In genomic region chr9:93059097-93059959, GRCh38 we compare ENCODE assay signal across 9 cellular contexts. TPM values are rescaled to one million over a fixed set of nuclear protein-coding genes. Genes with fewer than 3 reads are reported as not detected.
DNase-seq lines count a peak whose midpoint lies in the region; ATAC-seq, FAIRE-seq and TF ChIP-seq lines count a peak whose summit lies in the region.
"Had no signal": no experiment of that assay in that cellular context is flagged by ENCODE, and none has a peak within 500 bp of the region (broad histone marks: within the 10 kb centered on the region; RNA-seq: fewer than 3 reads in every experiment).

No MANE protein-coding gene starts in this region.

- POLR2A ChIA-PET in Caco-2 (lab: Charles Lee), result interaction anchor here (1.5 kb wide), 1 partner anchor 36 kb away, joined by 9 read pairs; no protein-coding TSS in a partner anchor

- FAIRE-seq in small intestine (lab: Jason Lieb, UNC), result no peak
- FAIRE-seq: endometrium had no signal

- H3K27ac Mint-ChIP-seq in Caco-2 (ENCODE audit: unreplicated experiment), result no peak overlapping the region
- H3K27ac Mint-ChIP-seq in activated CD4-positive, alpha-beta T cell treated with anti-CD3 and anti-CD28 coated beads, Interleukin-2, amount 10 ng/mL, durations not matched to agents 24 days and 14 days, result peak overlapping the region; percentile 96
- no peak overlapping the region for H3K27ac Mint-ChIP-seq in progenitor cell of endocrine pancreas

- no peaks in the 10 kb centered on the region for H3K9me3 ChIP-seq in Caco-2
- no peaks in the 10 kb centered on the region for H3K9me3 ChIP-seq in heart left ventricle
- H3K9me3 ChIP-seq in small intestine (ENCODE audit: control insufficient read depth, low read depth), result no peaks in the 10 kb centered on the region

- DNase-seq in Caco-2, result no peak
- peak; percentile 81 for DNase-seq in activated CD4-positive, alpha-beta T cell treated with anti-CD3 and anti-CD28 coated beads, Interleukin-2, amount 10 ng/mL, durations not matched to agents 24 days and 14 days
- DNase-seq in heart left ventricle, result no peak
- DNase-seq in small intestine, result no peak
- no peak for DNase-seq in retina
- DNase-seq in progenitor cell of endocrine pancreas (ENCODE audit: low spot score, unreplicated experiment), result no peak
- DNase-seq in NCI-H2171 (lab: John Stamatoyannopoulos, UW), result no peak

- WGBS in heart left ventricle, 4 donors, result 38 to 59% (median 45%) methylated on average over 26 to 46 of the region's 46 CpGs
- 24 to 31% (median 26%) methylated on average over 34 to 46 of the region's 46 CpGs for WGBS in small intestine, 3 donors

- H3K4me1 ChIP-seq in Caco-2 (peaks cover 16% of the 10 kb centered on the region), heart left ventricle (peaks cover 0 to 72% (median 10%) of the 10 kb centered on the region in 12 donors), small intestine (ENCODE audit: control insufficient read depth in 2 of 2, insufficient read depth in 1 of 2, low read depth in 1 of 2, low read length in 1 of 2) (peaks cover 0 to 4% of the 10 kb centered on the region in 2 donors)

- H3K27me3 ChIP-seq in Caco-2 (replicated peaks; ENCODE audit: control insufficient read depth, insufficient read depth, low read length), result no peaks in the 10 kb centered on the region
- peaks cover 0 to 15% (median 0%) of the 10 kb centered on the region in 9 donors for H3K27me3 ChIP-seq in heart left ventricle
- no peaks in the 10 kb centered on the region for H3K27me3 ChIP-seq in small intestine (ENCODE audit: control insufficient read depth in 2 of 2, insufficient read depth in 2 of 2, low read length in 2 of 2)

- H3K36me3 Mint-ChIP-seq in Caco-2 (ENCODE audit: insufficient read depth, unreplicated experiment) (no peaks in the 10 kb centered on the region), progenitor cell of endocrine pancreas (ENCODE audit: insufficient read depth) (no peaks in the 10 kb centered on the region)
- H3K36me3 Mint-ChIP-seq in activated CD4-positive, alpha-beta T cell treated with anti-CD3 and anti-CD28 coated beads, Interleukin-2, amount 10 ng/mL, durations not matched to agents 24 days and 14 days (ENCODE audit: low read depth), result peaks cover 12% of the 10 kb centered on the region

- H3K27ac ChIP-seq in heart left ventricle (peak overlapping the region in 3 of 12 donors; percentile 9 to 74 (median 34)), small intestine (ENCODE audit: low read depth in 1 of 2, low read length in 1 of 2) (peak overlapping the region; percentile 62 to 78)

- no peaks in the 10 kb centered on the region for H3K27me3 Mint-ChIP-seq in Caco-2 (ENCODE audit: insufficient read depth, unreplicated experiment)
- no peaks in the 10 kb centered on the region for H3K27me3 Mint-ChIP-seq in activated CD4-positive, alpha-beta T cell treated with anti-CD3 and anti-CD28 coated beads, Interleukin-2, amount 10 ng/mL, durations not matched to agents 24 days and 14 days
- H3K27me3 Mint-ChIP-seq in progenitor cell of endocrine pancreas, result peaks cover 31% of the 10 kb centered on the region

- H3K4me1 Mint-ChIP-seq in Caco-2 (ENCODE audit: low read depth, unreplicated experiment) (no peaks in the 10 kb centered on the region), progenitor cell of endocrine pancreas (ENCODE audit: low read depth) (peaks cover 12% of the 10 kb centered on the region)
- peaks cover 46% of the 10 kb centered on the region for H3K4me1 Mint-ChIP-seq in activated CD4-positive, alpha-beta T cell treated with anti-CD3 and anti-CD28 coated beads, Interleukin-2, amount 10 ng/mL, durations not matched to agents 24 days and 14 days

- H3K4me3 ChIP-seq in Caco-2 (ENCODE audit: low read depth, low read length), result peak overlapping the region; percentile 41
- peak overlapping the region in 11 of 12 donors; percentile 29 to 72 (median 53) for H3K4me3 ChIP-seq in heart left ventricle
- peak overlapping the region; percentile 49 to 67 for H3K4me3 ChIP-seq in small intestine (ENCODE audit: low read depth in 1 of 2, low read length in 2 of 2)

- TF ChIP-seq POLR2A in heart left ventricle (IDR thresholded peaks at IDR 0.05), result no peak

- no peaks in the 10 kb centered on the region for H3K9me3 Mint-ChIP-seq in Caco-2 (ENCODE audit: unreplicated experiment)
- H3K9me3 Mint-ChIP-seq in activated CD4-positive, alpha-beta T cell treated with anti-CD3 and anti-CD28 coated beads, Interleukin-2, amount 10 ng/mL, durations not matched to agents 24 days and 14 days, result no peaks in the 10 kb centered on the region
- H3K9me3 Mint-ChIP-seq in progenitor cell of endocrine pancreas (ENCODE audit: low read depth), result no peaks in the 10 kb centered on the region

- TF ChIP-seq CTCF in Caco-2 (IDR thresholded peaks at IDR 0.05; ENCODE audit: insufficient read depth in 1 of 2, low read depth in 1 of 2, low read length in 1 of 2, severe bottlenecking in 1 of 2, unreplicated experiment in 1 of 2) (no peak), heart left ventricle (IDR thresholded peaks at IDR 0.05) (no peak), progenitor cell of endocrine pancreas (IDR thresholded peaks at IDR 0.05; ENCODE audit: unreplicated experiment) (no peak)

- ATAC-seq in HG02798 (IDR thresholded peaks at IDR 0.05; ENCODE audit: poor library complexity, unreplicated experiment) (peak; percentile 23), heart left ventricle (no peak)

- H3K4me3 Mint-ChIP-seq in Caco-2 (ENCODE audit: unreplicated experiment) (no peak overlapping the region), progenitor cell of endocrine pancreas (ENCODE audit: low read depth) (no peak overlapping the region)
- H3K4me3 Mint-ChIP-seq in activated CD4-positive, alpha-beta T cell treated with anti-CD3 and anti-CD28 coated beads, Interleukin-2, amount 10 ng/mL, durations not matched to agents 24 days and 14 days, result peak overlapping the region; percentile 93

- CTCF ChIA-PET in Caco-2 (lab: Charles Lee), result no interaction called here

- BruUV-seq in Caco-2 (replicated peaks; lab: Mats Ljungman, UMichigan), result no TSS peak

- intact Hi-C loops in Caco-2 (cut with micrococcal nuclease; ENCODE audit: unreplicated experiment), result loop anchor here (5.0 kb wide), 1 partner anchor 38 kb away; the partner anchor contains the start of gene CARD19
- intact Hi-C loops in activated CD4-positive, alpha-beta T cell treated with anti-CD3 and anti-CD28 coated beads, Interleukin-2, amount 10 ng/mL, durations not matched to agents 24 days and 14 days (cut with micrococcal nuclease), result loop anchor here (2.0 kb wide), 1 partner anchor 95 kb away; no protein-coding TSS in a partner anchor
- intact Hi-C loops in heart left ventricle (cut with DNase I), result loop anchor here in 1 of 10 donors (5.0 kb wide), 1 partner anchor 33 kb away; no protein-coding TSS in a partner anchor

- H3K36me3 ChIP-seq in Caco-2 (ENCODE audit: control insufficient read depth, insufficient read depth, low read length) (no peaks in the 10 kb centered on the region), heart left ventricle (no peaks in the 10 kb centered on the region), small intestine (ENCODE audit: control insufficient read depth in 2 of 2, insufficient read depth in 2 of 2, low read length in 2 of 2) (no peaks in the 10 kb centered on the region)

RNA-seq across cellular contexts. Expression of gene SUSD3, which starts 0.8 kb away (rescaled TPM):
- total RNA-seq in Caco-2 (2022), result 2.2 and 2.9 TPM in 2 replicates
- 38.3 and 40.9 TPM in 2 replicates for total RNA-seq in activated CD4-positive, alpha-beta T cell treated with anti-CD3 and anti-CD28 coated beads, Interleukin-2, amount 10 ng/mL, durations not matched to agents 24 days and 14 days
- total RNA-seq in heart left ventricle, result 1 to 10 TPM in 2 of 9 donors, under 1 TPM in 5, not detected in 2; 0.29 to 5.2 (median 0.56) TPM
- polyA plus RNA-seq in heart left ventricle, result under 1 TPM in 1 of 2 donors, not detected in 1; 0.50 TPM
- polyA plus RNA-seq in small intestine, result 1 to 10 TPM in 2 of 3 donors, not detected in 1; 3.7 to 3.8 TPM
- total RNA-seq in progenitor cell of endocrine pancreas, result 0.43 and 1.2 TPM in 2 replicates

RNA-seq across cellular contexts. Expression of gene CARD19, which starts 36.7 kb away (rescaled TPM):
- total RNA-seq in Caco-2 (2022), result 10.6 and 11.4 TPM in 2 replicates
- 44.0 TPM in 2 replicates for total RNA-seq in activated CD4-positive, alpha-beta T cell treated with anti-CD3 and anti-CD28 coated beads, Interleukin-2, amount 10 ng/mL, durations not matched to agents 24 days and 14 days
- 10 to 100 TPM; 24.2 to 46.2 (median 27.5) TPM for total RNA-seq in heart left ventricle
- 10 to 100 TPM; 38.9 to 42.7 TPM for polyA plus RNA-seq in heart left ventricle
- polyA plus RNA-seq in small intestine, result 10 to 100 TPM; 39.3 to 45.6 (median 44.9) TPM
- 19.3 and 20.4 TPM in 2 replicates for total RNA-seq in progenitor cell of endocrine pancreas
